In genomic region chr19:49983645-49984229, GRCh38 we compare ENCODE assay signal across 1 cellular context.
A peak's percentile ranks its signal among the peaks of the same experiment; 100 is the strongest.
TF ChIP-seq lines count a peak whose summit lies in the region.

No MANE protein-coding gene starts in this region.

TF ChIP-seq in IMR-90, 13 proteins besides CTCF, POLR2A, EP300 and RAD21:
- TF ChIP-seq CEBPB (IDR thresholded peaks at IDR 0.05; ENCODE audit: low read depth, low read length): no peak
- peak; percentile 69 for TF ChIP-seq SMC3 (IDR thresholded peaks at IDR 0.05; ENCODE audit: low read depth, low read length)
